Comparison of ENCODE assay signal across 8 cellular contexts in genomic region chr19:12294308-12295158, GRCh38. TPM values are rescaled to one million over a fixed set of nuclear protein-coding genes. Genes with fewer than 3 reads are reported as not detected.
DNase-seq lines count a peak whose midpoint lies in the region; ATAC-seq and TF ChIP-seq lines count a peak whose summit lies in the region.

Gene ZNF44, minus strand, starts transcription at chr19:12294883. Its CDS starts 189 bp downstream, at chr19:12294694.

- H3K36me3 ChIP-seq in ectodermal cell (ENCODE audit: control insufficient read depth, insufficient read depth, low read length) (no peaks in the 10 kb centered on the region), lower lobe of right lung (no peaks in the 10 kb centered on the region)

- no peaks in the 10 kb centered on the region for H3K9me3 Mint-ChIP-seq in activated CD8-positive, alpha-beta T cell treated with anti-CD3 and anti-CD28 coated beads for 36 hours

- H3K27me3 Mint-ChIP-seq in activated CD8-positive, alpha-beta T cell treated with anti-CD3 and anti-CD28 coated beads for 36 hours, result no peaks in the 10 kb centered on the region

- ATAC-seq in GM19328 (IDR thresholded peaks at IDR 0.05; ENCODE audit: unreplicated experiment), result peak; percentile 87
- ATAC-seq in HG03520 (IDR thresholded peaks at IDR 0.05; ENCODE audit: unreplicated experiment), result peak; percentile 88
- peak; percentile 97 for ATAC-seq in activated CD8-positive, alpha-beta T cell treated with anti-CD3 and anti-CD28 coated beads for 36 hours
- ATAC-seq in lower lobe of right lung, result peak; percentile 98 to 99

- no peak for TF ChIP-seq CTCF in activated CD8-positive, alpha-beta T cell treated with anti-CD3 and anti-CD28 coated beads for 36 hours (IDR thresholded peaks at IDR 0.05)
- no peak for TF ChIP-seq CTCF in lower lobe of right lung (IDR thresholded peaks at IDR 0.05)

- WGBS in ectodermal cell, 2 experiments, result 0 to 1% methylated on average over 64 of the region's 64 CpGs

- CTCF ChIA-PET in activated CD8-positive, alpha-beta T cell treated with anti-CD3 and anti-CD28 coated beads for 36 hours (lab: Charles Lee), result interaction anchor here (1.0 kb wide), 1 partner anchor 39 kb away, joined by 3 read pairs; the partner anchor contains the start of gene ZNF563

- intact Hi-C loops in activated CD8-positive, alpha-beta T cell treated with anti-CD3 and anti-CD28 coated beads for 36 hours (cut with micrococcal nuclease), result loop anchor here (5.0 kb wide), 1 partner anchor 38 kb away; the partner anchor contains the start of gene ZNF563
- intact Hi-C loops in lower lobe of right lung (cut with DNase I), result no loop called here

- H3K4me1 ChIP-seq in ectodermal cell (ENCODE audit: control insufficient read depth, insufficient read depth, low read length) (peaks cover 6% of the 10 kb centered on the region), lower lobe of right lung (peaks cover 34% of the 10 kb centered on the region)

- H3K4me3 Mint-ChIP-seq in activated CD8-positive, alpha-beta T cell treated with anti-CD3 and anti-CD28 coated beads for 36 hours, result peak within 1 kb of the TSS; percentile 99

- H3K27me3 ChIP-seq in ectodermal cell (ENCODE audit: control insufficient read depth, insufficient read depth, low read length, poor library complexity, severe bottlenecking) (no peaks in the 10 kb centered on the region), lower lobe of right lung (ENCODE audit: low read depth) (no peaks in the 10 kb centered on the region)

- H3K4me3 ChIP-seq in ectodermal cell (ENCODE audit: insufficient read depth, low read depth, low read length) (peak within 1 kb of the TSS; percentile 65), lower lobe of right lung (peak within 1 kb of the TSS; percentile 85)

- H3K27ac Mint-ChIP-seq in activated CD8-positive, alpha-beta T cell treated with anti-CD3 and anti-CD28 coated beads for 36 hours, result peak within 1 kb of the TSS; percentile 99

- no peaks in the 10 kb centered on the region for H3K9me3 ChIP-seq in ectodermal cell (ENCODE audit: control insufficient read depth, low read length)
- no peaks in the 10 kb centered on the region for H3K9me3 ChIP-seq in lower lobe of right lung

- H3K27ac ChIP-seq in ectodermal cell (ENCODE audit: insufficient read depth, low read depth, low read length, poor library complexity, severe bottlenecking), result peak within 1 kb of the TSS; percentile 94
- peak within 1 kb of the TSS; percentile 97 for H3K27ac ChIP-seq in lower lobe of right lung

- H3K4me1 Mint-ChIP-seq in activated CD8-positive, alpha-beta T cell treated with anti-CD3 and anti-CD28 coated beads for 36 hours (ENCODE audit: low read depth), result peaks cover 31% of the 10 kb centered on the region

- H3K36me3 Mint-ChIP-seq in activated CD8-positive, alpha-beta T cell treated with anti-CD3 and anti-CD28 coated beads for 36 hours (ENCODE audit: low read depth), result peaks cover 20% of the 10 kb centered on the region

- DNase-seq in C1 segment of cervical spinal cord (lab: John Stamatoyannopoulos, UW) (peak; percentile 76 to 98 (median 94)), NCI-H82 treated with DMSO at 0.1 percent for 48 hours (lab: John Stamatoyannopoulos, UW; ENCODE audit: unreplicated experiment) (peak; percentile 88), lower lobe of right lung (peak; percentile 98)
- peak; percentile 99 for DNase-seq in activated CD8-positive, alpha-beta T cell treated with anti-CD3 and anti-CD28 coated beads for 36 hours
- peak; percentile 94 to 97 (median 96) for DNase-seq in stimulated activated CD4-positive, alpha-beta T cell treated with anti-CD3 and anti-CD28 coated beads, TNF-alpha, amount 100 ng/mL, for 24 hours (ENCODE audit: low read depth in 3 of 3)

- POLR2A ChIA-PET in activated CD8-positive, alpha-beta T cell treated with anti-CD3 and anti-CD28 coated beads for 36 hours (lab: Charles Lee), result interaction anchor here (1.0 to 2.7 kb wide), 3 partner anchors 14 to 38 kb away, joined by 3 to 15 read pairs (median 4); partner anchors contain the start of gene ZNF563

RNA-seq across cellular contexts. Expression of gene ZNF44, which starts in this region (rescaled TPM):
- 1 to 10 TPM; 6.1 to 7.1 TPM for total RNA-seq in activated CD8-positive, alpha-beta T cell treated with anti-CD3 and anti-CD28 coated beads for 36 hours
- 7.3 TPM for polyA plus RNA-seq in ectodermal cell (2013, experiment 1 of 4)
- polyA plus RNA-seq in ectodermal cell (2013, experiment 2 of 4), result 7.8 TPM
- 6.7 TPM for polyA plus RNA-seq in ectodermal cell (2013, experiment 3 of 4)
- polyA plus RNA-seq in ectodermal cell (2013, experiment 4 of 4), result 7.9 TPM
- total RNA-seq in lower lobe of right lung, result 12.8 TPM

Comparison
In these comparisons a context has a peak if more than half of its experiments do, and no peak if none do; other contexts are left out.
1. Peak in every context shown above with its lines: DNase-seq, ATAC-seq, H3K4me3 ChIP-seq and H3K27ac ChIP-seq.